Comparison of ENCODE assay signal across 8 cellular contexts in the genomic region with DNA sequence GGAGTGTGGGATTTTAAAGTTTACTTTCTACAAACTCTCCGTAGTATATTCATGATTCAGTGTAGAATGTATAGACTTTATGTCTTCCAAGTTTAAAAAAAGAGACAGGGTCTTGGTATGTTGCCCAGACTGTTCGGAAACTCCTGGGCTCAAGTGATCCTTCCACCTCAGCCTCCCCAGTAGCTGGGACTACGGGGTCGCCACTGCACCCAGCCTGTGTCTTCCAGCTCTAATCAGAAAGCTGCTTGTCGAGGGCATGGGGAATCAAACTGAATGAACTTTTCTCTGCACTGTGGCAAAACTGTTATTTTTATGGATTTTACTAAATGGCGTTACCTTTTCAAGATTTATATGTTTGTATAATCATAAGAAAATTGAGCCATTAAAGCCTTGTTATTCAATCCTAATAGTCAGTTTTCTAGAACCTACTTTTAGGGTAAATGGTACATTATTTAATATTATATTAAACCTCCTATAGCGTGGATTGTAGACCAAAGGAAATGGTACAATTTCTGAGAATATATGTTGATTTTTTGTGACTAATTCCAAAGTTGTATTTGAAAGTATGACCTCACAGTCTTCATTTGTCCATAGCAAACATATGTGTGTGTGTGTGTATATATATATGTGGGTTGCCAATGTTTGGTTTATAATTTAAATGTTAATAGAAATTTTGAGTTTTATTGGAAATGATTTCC. TPM values are rescaled to one million over a fixed set of nuclear protein-coding genes. Genes with fewer than 3 reads are reported as not detected.
DNase-seq lines count a peak whose midpoint lies in the region; ATAC-seq and TF ChIP-seq lines count a peak whose summit lies in the region.

No MANE protein-coding gene starts in this region.

- H3K4me3 Mint-ChIP-seq in activated T-helper 1 cell treated with anti-CD3 and anti-CD28 coated beads, Interleukin-12 subunit alpha, Interleukin-12 subunit beta, Interleukin-2, Interleukin-4 antibody, amounts not matched to agents 30 ng/mL and 10 ng/mL and 1 ng/mL, durations not matched to agents 14 hours and 24 hours and 36 hours, result peak overlapping the region; percentile 91
- H3K4me3 Mint-ChIP-seq in immature natural killer cell, result peak overlapping the region; percentile 84 to 96 (median 92)

- H3K36me3 ChIP-seq in subcutaneous abdominal adipose tissue (ENCODE audit: control insufficient read depth in 5 of 5, insufficient read depth in 5 of 5, low read length in 5 of 5), result peaks cover 0 to 3% (median 0%) of the 10 kb centered on the region in 5 donors

- no peak for TF ChIP-seq CTCF in GM20000 (IDR thresholded peaks at IDR 0.05; ENCODE audit: extremely low read depth, missing control alignments)

- H3K27ac ChIP-seq in subcutaneous abdominal adipose tissue (ENCODE audit: low read depth, low read length), result peak overlapping the region; percentile 60

- peaks cover 14% of the 10 kb centered on the region for H3K36me3 Mint-ChIP-seq in activated T-helper 1 cell treated with anti-CD3 and anti-CD28 coated beads, Interleukin-12 subunit alpha, Interleukin-12 subunit beta, Interleukin-2, Interleukin-4 antibody, amounts not matched to agents 30 ng/mL and 10 ng/mL and 1 ng/mL, durations not matched to agents 14 hours and 24 hours and 36 hours (ENCODE audit: low read depth)
- peaks cover 4 to 5% (median 4%) of the 10 kb centered on the region in 3 donors for H3K36me3 Mint-ChIP-seq in immature natural killer cell

- ATAC-seq in activated CD4-positive, CD25-positive, alpha-beta regulatory T cell treated with anti-CD3 and anti-CD28 coated beads, Interleukin-2, amount 50 U/mL, for 24 hours, result no peak

- peaks cover 2 to 30% (median 25%) of the 10 kb centered on the region in 5 donors for H3K4me1 ChIP-seq in subcutaneous abdominal adipose tissue (ENCODE audit: control insufficient read depth in 5 of 5, insufficient read depth in 5 of 5, low read length in 5 of 5)

- intact Hi-C loops in activated T-helper 1 cell treated with anti-CD3 and anti-CD28 coated beads, Interleukin-12 subunit alpha, Interleukin-12 subunit beta, Interleukin-2, Interleukin-4 antibody, amounts not matched to agents 30 ng/mL and 10 ng/mL and 1 ng/mL, durations not matched to agents 14 hours and 24 hours and 36 hours (cut with micrococcal nuclease), result loop anchor here (1.0 kb wide), 7 partner anchors 8 to 353 kb away; a partner anchor contains a TSS

- H3K9me3 ChIP-seq in subcutaneous abdominal adipose tissue (ENCODE audit: control insufficient read depth in 5 of 5, low read length in 5 of 5), result no peaks in the 10 kb centered on the region

- H3K9ac ChIP-seq in subcutaneous abdominal adipose tissue (ENCODE audit: low read length in 5 of 5), result peak overlapping the region; percentile 52 to 96 (median 83)

- peak overlapping the region; percentile 78 for H3K27ac Mint-ChIP-seq in activated T-helper 1 cell treated with anti-CD3 and anti-CD28 coated beads, Interleukin-12 subunit alpha, Interleukin-12 subunit beta, Interleukin-2, Interleukin-4 antibody, amounts not matched to agents 30 ng/mL and 10 ng/mL and 1 ng/mL, durations not matched to agents 14 hours and 24 hours and 36 hours
- H3K27ac Mint-ChIP-seq in immature natural killer cell, result peak overlapping the region; percentile 84 to 98 (median 92)

- H3K4me3 ChIP-seq in subcutaneous abdominal adipose tissue (ENCODE audit: low read depth in 1 of 5, low read length in 5 of 5), result peak overlapping the region; percentile 84 to 89 (median 86)

- DNase-seq in activated CD4-positive, CD25-positive, alpha-beta regulatory T cell treated with anti-CD3 and anti-CD28 coated beads, Interleukin-2, amount 50 U/mL, for 72 hours, result peak; percentile 29
- DNase-seq in activated T-helper 1 cell treated with anti-CD3 and anti-CD28 coated beads, Interleukin-12 subunit alpha, Interleukin-12 subunit beta, Interleukin-2, Interleukin-4 antibody, amounts not matched to agents 30 ng/mL and 10 ng/mL and 1 ng/mL, durations not matched to agents 14 hours and 24 hours and 36 hours (ENCODE audit: low spot score), result no peak
- DNase-seq in immature natural killer cell (no peak), GM20000 (ENCODE audit: low spot score) (no peak), GM03348 (ENCODE audit: low spot score) (no peak), activated gamma-delta T cell treated with Interleukin-2 at 50 U/mL for 16 hours (no peak)

- no peaks in the 10 kb centered on the region for H3K27me3 ChIP-seq in subcutaneous abdominal adipose tissue (ENCODE audit: control insufficient read depth in 5 of 5, insufficient read depth in 4 of 5, low read length in 5 of 5)

- no peaks in the 10 kb centered on the region for H3K9me3 Mint-ChIP-seq in activated T-helper 1 cell treated with anti-CD3 and anti-CD28 coated beads, Interleukin-12 subunit alpha, Interleukin-12 subunit beta, Interleukin-2, Interleukin-4 antibody, amounts not matched to agents 30 ng/mL and 10 ng/mL and 1 ng/mL, durations not matched to agents 14 hours and 24 hours and 36 hours
- no peaks in the 10 kb centered on the region for H3K9me3 Mint-ChIP-seq in immature natural killer cell

- peaks cover 8% of the 10 kb centered on the region for H3K27me3 Mint-ChIP-seq in activated T-helper 1 cell treated with anti-CD3 and anti-CD28 coated beads, Interleukin-12 subunit alpha, Interleukin-12 subunit beta, Interleukin-2, Interleukin-4 antibody, amounts not matched to agents 30 ng/mL and 10 ng/mL and 1 ng/mL, durations not matched to agents 14 hours and 24 hours and 36 hours (ENCODE audit: insufficient read depth)
- peaks cover 5 to 7% (median 6%) of the 10 kb centered on the region in 3 donors for H3K27me3 Mint-ChIP-seq in immature natural killer cell (ENCODE audit: low read depth in 3 of 3)

- peaks cover 25% of the 10 kb centered on the region for H3K4me1 Mint-ChIP-seq in activated T-helper 1 cell treated with anti-CD3 and anti-CD28 coated beads, Interleukin-12 subunit alpha, Interleukin-12 subunit beta, Interleukin-2, Interleukin-4 antibody, amounts not matched to agents 30 ng/mL and 10 ng/mL and 1 ng/mL, durations not matched to agents 14 hours and 24 hours and 36 hours (ENCODE audit: low read depth)
- peaks cover 41 to 51% of the 10 kb centered on the region in 2 donors for H3K4me1 Mint-ChIP-seq in immature natural killer cell

RNA-seq across cellular contexts. Expression of a gene that starts 1.1 kb away (rescaled TPM):
- total RNA-seq in activated T-helper 1 cell treated with anti-CD3 and anti-CD28 coated beads, Interleukin-12 subunit alpha, Interleukin-12 subunit beta, Interleukin-2, Interleukin-4 antibody, amounts not matched to agents 30 ng/mL and 10 ng/mL and 1 ng/mL, durations not matched to agents 14 hours and 24 hours and 36 hours, result 21.5 and 23.6 TPM in 2 replicates
- 10 to 100 TPM; 53.5 to 65.8 (median 54.2) TPM for polyA plus RNA-seq in immature natural killer cell

RNA-seq across cellular contexts. Expression of a gene that starts 7.4 kb away (rescaled TPM):
- total RNA-seq in activated T-helper 1 cell treated with anti-CD3 and anti-CD28 coated beads, Interleukin-12 subunit alpha, Interleukin-12 subunit beta, Interleukin-2, Interleukin-4 antibody, amounts not matched to agents 30 ng/mL and 10 ng/mL and 1 ng/mL, durations not matched to agents 14 hours and 24 hours and 36 hours, result 51.7 and 53.9 TPM in 2 replicates
- polyA plus RNA-seq in immature natural killer cell, result 100 to 1,000 TPM in 2 of 3 donors, 10 to 100 TPM in 1; 81.3 to 159 (median 139) TPM

RNA-seq across cellular contexts. Expression of a gene that starts 23.4 kb away (rescaled TPM):
- 1.7 and 1.9 TPM in 2 replicates for total RNA-seq in activated T-helper 1 cell treated with anti-CD3 and anti-CD28 coated beads, Interleukin-12 subunit alpha, Interleukin-12 subunit beta, Interleukin-2, Interleukin-4 antibody, amounts not matched to agents 30 ng/mL and 10 ng/mL and 1 ng/mL, durations not matched to agents 14 hours and 24 hours and 36 hours
- 1 to 10 TPM in 1 of 3 donors, not detected in 2; 1.5 TPM for polyA plus RNA-seq in immature natural killer cell
